ENCODE assay signal across 10 cellular contexts in the genomic region with DNA sequence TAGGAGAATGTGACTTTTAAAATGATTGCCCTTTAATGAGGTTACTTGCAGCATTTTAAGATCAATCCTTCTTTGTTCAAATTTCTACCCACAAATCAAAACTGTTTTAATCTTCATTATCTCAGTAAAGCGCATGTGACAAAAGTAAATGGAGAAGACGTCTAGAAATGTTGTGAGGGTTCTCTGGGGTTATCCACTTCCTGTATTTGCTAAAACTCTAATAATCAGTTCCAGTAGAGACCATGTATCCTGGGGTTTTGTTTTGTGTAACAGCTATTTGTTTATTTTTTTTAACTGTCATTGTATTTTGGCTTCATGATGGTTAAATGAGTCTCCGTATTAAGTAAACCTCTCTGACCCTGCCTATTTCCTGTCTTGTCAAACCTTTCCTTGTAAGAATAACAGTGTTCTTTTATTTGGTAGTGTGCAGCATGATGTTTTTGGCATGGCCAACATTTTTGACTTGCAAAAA. TPM values are rescaled to one million over a fixed set of nuclear protein-coding genes. Genes with fewer than 3 reads are reported as not detected.
DNase-seq lines count a peak whose midpoint lies in the region; ATAC-seq and TF ChIP-seq lines count a peak whose summit lies in the region.
"Had no signal": no experiment of that assay in that cellular context is flagged by ENCODE, and none has a peak within 500 bp of the region (broad histone marks: within the 10 kb centered on the region; RNA-seq: fewer than 3 reads in every experiment).

No MANE protein-coding gene starts in this region.

- H3K9me1 ChIP-seq in IMR-90 (ENCODE audit: insufficient read depth, low read length) = no peaks in the 10 kb centered on the region

- intact Hi-C loops in IMR-90 (cut with micrococcal nuclease) = loop anchor here (1.0 to 10.0 kb wide), 6 partner anchors 54 to 499 kb away; no protein-coding TSS in a partner anchor

- H3K18ac ChIP-seq in IMR-90 (ENCODE audit: low read depth, low read length) = peak overlapping the region; percentile 80

- no peak overlapping the region for H2AK9ac ChIP-seq in IMR-90 (replicated peaks; ENCODE audit: low read depth, low read length, poor library complexity)

- WGBS in IMR-90 (ENCODE audit: extremely low coverage in 2 of 2, insufficient read length in 1 of 2), 2 experiments = no CpG with 5 or more reads among the region's 3 CpGs

- H4K8ac ChIP-seq in IMR-90 (ENCODE audit: low read depth in 2 of 2, low read length in 2 of 2) = peak overlapping the region in 1 of 2 experiments; percentile 18; a peak in 1 of 4 replicates

- peak; percentile 17 for DNase-seq in COR-L47 (lab: John Stamatoyannopoulos, UW)
- DNase-seq in IMR-90 = peak; percentile 51
- no peak for DNase-seq in brain microvascular endothelial cell
- no peak for DNase-seq in SW480 (ENCODE audit: low spot score)
- DNase-seq in COLO668 (lab: John Stamatoyannopoulos, UW; ENCODE audit: unreplicated experiment) = no peak
- no peak for DNase-seq in glomerular visceral epithelial cell (ENCODE audit: extremely low spot score)
- DNase-seq: NCI-H1092 had no signal

- TF ChIP-seq POLR2A in IMR-90 (IDR thresholded peaks at IDR 0.05; ENCODE audit: low read depth, low read length) = no peak

- H3K9me3 ChIP-seq in IMR-90 (ENCODE audit: control insufficient read depth, insufficient read depth, low read length) = peaks cover 2% of the 10 kb centered on the region; the same call in 1 of the 2 replicates
- no peaks in the 10 kb centered on the region for H3K9me3 ChIP-seq in neuron (ENCODE audit: low read length)

- H3K4me2 ChIP-seq in IMR-90 (ENCODE audit: low read depth, low read length) = peak overlapping the region; percentile 78

- dilution Hi-C loops in IMR-90 (cut with HindIII; ENCODE audit: low sequenced_read_pairs, unreplicated experiment) = no loop called here

- H3K36me3 ChIP-seq in IMR-90 (ENCODE audit: control insufficient read depth, insufficient read depth, low read length) (no peaks in the 10 kb centered on the region), brain microvascular endothelial cell (replicated peaks) (no peaks in the 10 kb centered on the region), neuron (ENCODE audit: insufficient read depth, low read length) (no peaks in the 10 kb centered on the region)

- H3K56ac ChIP-seq in IMR-90 (ENCODE audit: extremely low read depth, insufficient read depth, low read length) = no peak overlapping the region

- H4K5ac ChIP-seq in IMR-90 (ENCODE audit: low read depth, low read length) = peak overlapping the region; percentile 85

- no peaks in the 10 kb centered on the region for H3K27me3 ChIP-seq in IMR-90 (ENCODE audit: control insufficient read depth, insufficient read depth, low read length)
- H3K27me3 ChIP-seq in brain microvascular endothelial cell (replicated peaks) = no peaks in the 10 kb centered on the region
- H3K27me3 ChIP-seq in neuron (ENCODE audit: insufficient read depth, low read length) = no peaks in the 10 kb centered on the region

- H4K91ac ChIP-seq in IMR-90 (ENCODE audit: insufficient read depth, low read depth, low read length) = no peak overlapping the region

- H3K4me3 ChIP-seq in IMR-90 (ENCODE audit: insufficient read depth, low read depth, low read length) = no peak overlapping the region
- H3K4me3 ChIP-seq in brain microvascular endothelial cell (ENCODE audit: low read depth, low read length) = no peak overlapping the region
- no peak overlapping the region for H3K4me3 ChIP-seq in neuron (ENCODE audit: low read length)

- H3K79me1 ChIP-seq in IMR-90 (ENCODE audit: low read depth in 1 of 2, low read length in 2 of 2) = no peaks in the 10 kb centered on the region

- no peak overlapping the region for H2BK20ac ChIP-seq in IMR-90 (ENCODE audit: low read depth, low read length)

- H3K14ac ChIP-seq in IMR-90 (replicated peaks; ENCODE audit: low read depth, low read length) = no peak overlapping the region

- no peak overlapping the region for H3K4ac ChIP-seq in IMR-90 (ENCODE audit: low read depth, low read length)

- CTCF ChIA-PET in IMR-90 (lab: Yijun Ruan, JAX) = interaction anchor here (1.1 to 1.5 kb wide), 3 partner anchors 69 to 497 kb away, joined by 3 to 4 read pairs (median 3); no protein-coding TSS in a partner anchor

- H2BK5ac ChIP-seq in IMR-90 (ENCODE audit: low read depth, low read length, poor library complexity, severe bottlenecking) = peak overlapping the region; percentile 57

- no peak overlapping the region for H2AK5ac ChIP-seq in IMR-90 (ENCODE audit: low read depth, low read length)

- no peak overlapping the region for H2AFZ ChIP-seq in IMR-90 (replicated peaks; ENCODE audit: low read length, poor library complexity)
- H2AFZ ChIP-seq in neuron (ENCODE audit: low read depth, low read length) = peak overlapping the region; percentile 81

- no peak for TF ChIP-seq RAD21 in IMR-90 (IDR thresholded peaks at IDR 0.05; ENCODE audit: low read length)

- H4K20me1 ChIP-seq in IMR-90 (ENCODE audit: insufficient read depth, low read length) = no peaks in the 10 kb centered on the region

- H3K4me1 ChIP-seq in IMR-90 (ENCODE audit: control insufficient read depth, insufficient read depth, low read length) = peaks cover 15% of the 10 kb centered on the region
- H3K4me1 ChIP-seq in neuron (ENCODE audit: insufficient read depth, low read length) = peaks cover 10% of the 10 kb centered on the region

- in situ Hi-C loops in IMR-90 (cut with MboI; ENCODE audit: low sequenced_read_pairs) (loop anchor here (25.0 kb wide), 1 partner anchor 604 kb away; a partner anchor contains a TSS), brain microvascular endothelial cell (cut with HindIII; ENCODE audit: low pct_ligation_motif_present, low sequenced_read_pairs) (no loop called here)

- TF ChIP-seq CTCF in IMR-90 (conservative IDR thresholded peaks at IDR 0.05; ENCODE audit: low read depth, low read length) = no peak
- no peak for TF ChIP-seq CTCF in brain microvascular endothelial cell (IDR thresholded peaks at IDR 0.05; ENCODE audit: low read depth, low read length, missing control alignments)

- no peak overlapping the region for H2BK15ac ChIP-seq in IMR-90 (ENCODE audit: low read depth, low read length)

- H2BK120ac ChIP-seq in IMR-90 (ENCODE audit: low read depth, low read length) = peak overlapping the region; percentile 2

- ATAC-seq in IMR-90 (ENCODE audit: low read depth) (peak; percentile 35), HG02884 (IDR thresholded peaks at IDR 0.05; ENCODE audit: unreplicated experiment) (no peak)

- POLR2A ChIA-PET in IMR-90 (lab: Charles Lee; ENCODE audit: unreplicated experiment) = no interaction called here

- no peak overlapping the region for H3K27ac ChIP-seq in IMR-90 (ENCODE audit: insufficient read depth, low read length)
- peak overlapping the region; percentile 42 for H3K27ac ChIP-seq in brain microvascular endothelial cell
- H3K27ac ChIP-seq: RWPE1 had no signal

- H3K23ac ChIP-seq in IMR-90 (ENCODE audit: low read depth, low read length) = no peak overlapping the region

- H3K9ac ChIP-seq in IMR-90 (ENCODE audit: low read depth, low read length) = peak overlapping the region; percentile 52; the same call in 1 of the 2 replicates

- no TSS peak for BruUV-seq in IMR-90 (replicated peaks; lab: Mats Ljungman, UMichigan)

TF ChIP-seq in IMR-90, 13 proteins besides CTCF, POLR2A, EP300 and RAD21:
- no peak for TF ChIP-seq NFE2L2 (IDR thresholded peaks at IDR 0.05; ENCODE audit: low read depth, low read length)
- TF ChIP-seq CEBPB (IDR thresholded peaks at IDR 0.05; ENCODE audit: low read depth, low read length) = no peak
- TF ChIP-seq, protein P1, sequence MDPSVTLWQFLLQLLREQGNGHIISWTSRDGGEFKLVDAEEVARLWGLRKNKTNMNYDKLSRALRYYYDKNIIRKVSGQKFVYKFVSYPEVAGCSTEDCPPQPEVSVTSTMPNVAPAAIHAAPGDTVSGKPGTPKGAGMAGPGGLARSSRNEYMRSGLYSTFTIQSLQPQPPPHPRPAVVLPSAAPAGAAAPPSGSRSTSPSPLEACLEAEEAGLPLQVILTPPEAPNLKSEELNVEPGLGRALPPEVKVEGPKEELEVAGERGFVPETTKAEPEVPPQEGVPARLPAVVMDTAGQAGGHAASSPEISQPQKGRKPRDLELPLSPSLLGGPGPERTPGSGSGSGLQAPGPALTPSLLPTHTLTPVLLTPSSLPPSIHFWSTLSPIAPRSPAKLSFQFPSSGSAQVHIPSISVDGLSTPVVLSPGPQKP (IDR thresholded peaks at IDR 0.05; ENCODE audit: borderline replicate concordance, low read depth, low read length) = no peak
- TF ChIP-seq FOS (IDR thresholded peaks at IDR 0.05; ENCODE audit: low read depth, low read length) = no peak
- TF ChIP-seq RCOR1 (IDR thresholded peaks at IDR 0.05; ENCODE audit: insufficient replicate concordance, low read length) = no peak
- TF ChIP-seq, protein P2, sequence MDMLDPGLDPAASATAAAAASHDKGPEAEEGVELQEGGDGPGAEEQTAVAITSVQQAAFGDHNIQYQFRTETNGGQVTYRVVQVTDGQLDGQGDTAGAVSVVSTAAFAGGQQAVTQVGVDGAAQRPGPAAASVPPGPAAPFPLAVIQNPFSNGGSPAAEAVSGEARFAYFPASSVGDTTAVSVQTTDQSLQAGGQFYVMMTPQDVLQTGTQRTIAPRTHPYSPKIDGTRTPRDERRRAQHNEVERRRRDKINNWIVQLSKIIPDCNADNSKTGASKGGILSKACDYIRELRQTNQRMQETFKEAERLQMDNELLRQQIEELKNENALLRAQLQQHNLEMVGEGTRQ (IDR thresholded peaks at IDR 0.05; ENCODE audit: low read depth, low read length) = no peak
- TF ChIP-seq RFX5 (IDR thresholded peaks at IDR 0.05; ENCODE audit: low read depth, low read length) = no peak
- no peak for TF ChIP-seq CHD1 (IDR thresholded peaks at IDR 0.05; ENCODE audit: low read depth, low read length)
- TF ChIP-seq MAZ (IDR thresholded peaks at IDR 0.05; ENCODE audit: borderline replicate concordance, low read depth, low read length) = no peak
- no peak for TF ChIP-seq MAFK (IDR thresholded peaks at IDR 0.05; ENCODE audit: low read depth, low read length)
- no peak for TF ChIP-seq MXI1 (IDR thresholded peaks at IDR 0.05; ENCODE audit: borderline replicate concordance, low read depth, low read length)
- TF ChIP-seq SMC3 (IDR thresholded peaks at IDR 0.05; ENCODE audit: low read depth, low read length) = no peak
- TF ChIP-seq BHLHE40 (IDR thresholded peaks at IDR 0.05; ENCODE audit: low read depth, low read length) = no peak
TF ChIP-seq in IMR-90: peak in this region for 0.

RNA-seq across cellular contexts. Expression of a gene that starts 27.5 kb away (rescaled TPM):
- total RNA-seq in IMR-90 (2012; rRNA removed) = 18.8 and 30.3 TPM in 2 replicates
- polyA plus RNA-seq in IMR-90 (2012; rRNA removed) = 36.4 and 39.9 TPM in 2 replicates
- polyA plus RNA-seq in IMR-90 (2012; cell fraction: cytosol; rRNA removed) = 39.8 and 45.8 TPM in 2 replicates
- polyA plus RNA-seq in IMR-90 (2012; cell fraction: nucleus; rRNA removed; ENCODE audit: low replicate concordance) = 38.6 and 56.4 TPM in 2 replicates

Comparison
In these comparisons a context has a peak if more than half of its experiments do, and no peak if none do; other contexts are left out.
1. DNase-seq: peak in COR-L47 (single experiment) and IMR-90 (single experiment); none in brain microvascular endothelial cell (single experiment), SW480 (single experiment), COLO668 (single experiment) and glomerular visceral epithelial cell (single experiment).